ENCODE assay signal across 1 cellular context in genomic region chr16:73051903-73052302, GRCh38.
TF ChIP-seq lines count a peak whose summit lies in the region.

No MANE protein-coding gene starts in this region.

TF ChIP-seq in IMR-90, 13 proteins besides CTCF, POLR2A, EP300 and RAD21 (continued from another document):
- TF ChIP-seq MAFK (IDR thresholded peaks at IDR 0.05; ENCODE audit: low read depth, low read length): no peak
- no peak for TF ChIP-seq ELK1 (IDR thresholded peaks at IDR 0.05; ENCODE audit: borderline replicate concordance, low read depth, low read length)
- TF ChIP-seq NFE2L2 (IDR thresholded peaks at IDR 0.05; ENCODE audit: low read depth, low read length): no peak
- no peak for TF ChIP-seq USF2 (IDR thresholded peaks at IDR 0.05; ENCODE audit: low read depth, low read length)
- TF ChIP-seq MXI1 (IDR thresholded peaks at IDR 0.05; ENCODE audit: borderline replicate concordance, low read depth, low read length): no peak
- TF ChIP-seq CEBPB (IDR thresholded peaks at IDR 0.05; ENCODE audit: low read depth, low read length): no peak
